ENCODE assay signal across 8 cellular contexts in the genomic region with DNA sequence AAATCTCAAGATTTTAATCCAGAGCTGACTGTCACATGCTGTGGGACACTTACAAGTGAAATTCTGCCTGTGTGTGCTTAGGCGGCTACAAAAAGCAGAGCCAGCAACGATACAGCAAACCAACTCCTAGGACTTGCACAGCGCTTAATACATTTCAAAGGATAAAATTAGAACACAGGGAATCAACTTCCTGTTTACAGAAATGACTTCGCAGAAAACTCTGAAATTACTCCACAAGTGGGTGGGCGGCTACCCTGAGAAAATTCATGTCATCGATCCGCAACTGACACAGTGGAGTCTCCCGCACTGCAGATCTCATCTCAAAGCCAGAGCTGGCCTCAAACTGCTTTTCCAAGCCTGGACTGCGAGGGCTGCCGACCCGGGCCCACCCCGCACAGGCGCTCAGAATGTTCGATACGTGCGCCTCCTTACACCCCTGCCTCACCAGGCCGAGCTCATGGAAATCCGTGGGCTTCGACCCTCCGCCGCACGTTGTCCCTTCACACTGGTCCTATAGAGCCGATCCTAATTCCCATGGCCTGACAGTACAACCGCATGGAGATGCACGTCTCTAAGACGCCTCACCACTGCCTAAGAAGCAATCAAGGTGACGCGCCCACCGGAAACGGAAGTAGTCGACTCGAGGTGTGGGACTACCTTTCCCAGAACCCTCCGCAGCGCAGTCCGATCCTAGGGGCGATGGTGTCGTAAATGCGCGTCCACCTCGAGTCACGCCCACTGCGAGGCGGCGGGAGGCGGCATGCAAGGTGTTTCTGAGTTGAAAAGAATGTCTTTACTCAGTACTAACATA. TPM values are rescaled to one million over a fixed set of nuclear protein-coding genes. Genes with fewer than 3 reads are reported as not detected.
DNase-seq lines count a peak whose midpoint lies in the region; ATAC-seq and TF ChIP-seq lines count a peak whose summit lies in the region.

Gene ZNF229, minus strand, starts transcription at position 609 of the 811 bp plus-strand sequence. CDS start 5,625 bp downstream, outside the sequence.

- CTCF ChIA-PET in activated CD8-positive, alpha-beta T cell treated with anti-CD3 and anti-CD28 coated beads, Interleukin-2, amount 10 ng/mL, durations not matched to agents 7 days and 5 days (lab: Charles Lee), result no interaction called here

- H3K27ac Mint-ChIP-seq in activated CD8-positive, alpha-beta T cell treated with anti-CD3 and anti-CD28 coated beads, Interleukin-2, amount 10 ng/mL, durations not matched to agents 7 days and 5 days, result peak within 1 kb of the TSS; percentile 90

- no peak for TF ChIP-seq CTCF in lower leg skin (IDR thresholded peaks at IDR 0.05)

- peak within 1 kb of the TSS; percentile 22 for H3K4me3 ChIP-seq in lower leg skin (ENCODE audit: low read depth, poor library complexity, severe bottlenecking)

- peak; percentile 96 for DNase-seq in ELF-1 (ENCODE audit: low read depth, low spot score)
- DNase-seq in NCI-H2196 (lab: John Stamatoyannopoulos, UW; ENCODE audit: unreplicated experiment), result peak; percentile 85
- peak; percentile 92 for DNase-seq in activated CD8-positive, alpha-beta T cell treated with anti-CD3 and anti-CD28 coated beads, Interleukin-2, amount 10 ng/mL, durations not matched to agents 7 days and 5 days
- peak; percentile 68 for DNase-seq in effector CD8-positive, alpha-beta T cell (lab: John Stamatoyannopoulos, UW)
- peak; percentile 40 to 90 for DNase-seq in lower leg skin (ENCODE audit: low spot score in 2 of 2)
- peak; percentile 45 to 51 for DNase-seq in stimulated activated CD4-positive, alpha-beta T cell treated with anti-CD3 and anti-CD28 coated beads, Interleukin-2, amount 100 ng/mL, for 48 hours

- 3% methylated on average over 44 to 45 of the region's 45 CpGs for WGBS in lower leg skin, 2 donors

- peaks cover 51% of the 10 kb centered on the region for H3K9me3 Mint-ChIP-seq in activated CD8-positive, alpha-beta T cell treated with anti-CD3 and anti-CD28 coated beads, Interleukin-2, amount 10 ng/mL, durations not matched to agents 7 days and 5 days (ENCODE audit: insufficient read depth)

- TF ChIP-seq POLR2A in lower leg skin (IDR thresholded peaks at IDR 0.05), result no peak

- H3K36me3 Mint-ChIP-seq in activated CD8-positive, alpha-beta T cell treated with anti-CD3 and anti-CD28 coated beads, Interleukin-2, amount 10 ng/mL, durations not matched to agents 7 days and 5 days (ENCODE audit: low read depth), result peaks cover 27% of the 10 kb centered on the region

- H3K4me1 Mint-ChIP-seq in activated CD8-positive, alpha-beta T cell treated with anti-CD3 and anti-CD28 coated beads, Interleukin-2, amount 10 ng/mL, durations not matched to agents 7 days and 5 days (ENCODE audit: low read depth), result peaks cover 10% of the 10 kb centered on the region

- peak; percentile 99 for ATAC-seq in activated CD8-positive, alpha-beta T cell treated with anti-CD3 and anti-CD28 coated beads, Interleukin-2, amount 10 ng/mL, durations not matched to agents 7 days and 5 days
- ATAC-seq in HG02852 (IDR thresholded peaks at IDR 0.05; ENCODE audit: unreplicated experiment) (no peak), HG02981 (IDR thresholded peaks at IDR 0.05; ENCODE audit: unreplicated experiment) (no peak)

- intact Hi-C loops in lower leg skin (cut with DNase I; ENCODE audit: low total_unique reads), result no loop called here

- H3K4me3 Mint-ChIP-seq in activated CD8-positive, alpha-beta T cell treated with anti-CD3 and anti-CD28 coated beads, Interleukin-2, amount 10 ng/mL, durations not matched to agents 7 days and 5 days, result peak within 1 kb of the TSS; percentile 85

- POLR2A ChIA-PET in activated CD8-positive, alpha-beta T cell treated with anti-CD3 and anti-CD28 coated beads, Interleukin-2, amount 10 ng/mL, durations not matched to agents 7 days and 5 days (lab: Charles Lee), result no interaction called here

- no peaks in the 10 kb centered on the region for H3K27me3 Mint-ChIP-seq in activated CD8-positive, alpha-beta T cell treated with anti-CD3 and anti-CD28 coated beads, Interleukin-2, amount 10 ng/mL, durations not matched to agents 7 days and 5 days (ENCODE audit: low read depth)

RNA-seq across cellular contexts. Expression of gene ZNF229, which starts in this region (rescaled TPM):
- total RNA-seq in activated CD8-positive, alpha-beta T cell treated with anti-CD3 and anti-CD28 coated beads, Interleukin-2, amount 10 ng/mL, durations not matched to agents 7 days and 5 days, result 1 to 10 TPM; 2.2 TPM
- total RNA-seq in lower leg skin, result 10 to 100 TPM in 1 of 4 donors, 1 to 10 TPM in 3; 3.2 to 11.1 (median 5.9) TPM
